4 cellular contexts compared by ENCODE assay signal in the genomic region with DNA sequence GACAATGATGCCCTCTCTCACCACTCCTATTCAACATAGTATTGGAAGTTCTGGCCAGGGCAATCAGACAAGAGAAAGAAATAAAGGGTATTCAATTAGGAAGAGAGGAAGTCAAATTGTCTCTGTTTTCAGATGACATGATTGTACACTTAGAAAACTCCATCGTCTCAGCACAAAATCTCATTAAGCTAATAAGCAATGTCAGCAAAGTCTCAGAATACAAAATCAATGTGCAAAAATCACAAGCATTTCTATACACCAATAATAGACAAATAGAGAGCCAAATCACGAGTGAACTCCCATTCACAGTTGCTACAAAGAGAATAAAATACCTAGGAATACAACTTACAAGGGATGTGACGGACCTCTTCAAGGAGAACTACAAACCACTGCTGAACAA. TPM values are rescaled to one million over a fixed set of nuclear protein-coding genes. Genes with fewer than 3 reads are reported as not detected.
"Had no signal": no experiment of that assay in that cellular context is flagged by ENCODE, and none has a peak within 500 bp of the region (broad histone marks: within the 10 kb centered on the region; RNA-seq: fewer than 3 reads in every experiment).

No MANE protein-coding gene starts in this region.

RNA-seq across cellular contexts. Expression of a gene that starts 49.1 kb away (rescaled TPM):
- total RNA-seq: LHCN-M2, M059J, MCF 10A, NCI-H460 had no signal
